In genomic region chr11:64003807-64004589, GRCh38 we compare ENCODE assay signal across 1 cellular context.
TF ChIP-seq lines count a peak whose summit lies in the region.

No MANE protein-coding gene starts in this region.

TF ChIP-seq in HepG2, 621 proteins besides CTCF, POLR2A, EP300 and RAD21:
- TF ChIP-seq, protein P1, sequence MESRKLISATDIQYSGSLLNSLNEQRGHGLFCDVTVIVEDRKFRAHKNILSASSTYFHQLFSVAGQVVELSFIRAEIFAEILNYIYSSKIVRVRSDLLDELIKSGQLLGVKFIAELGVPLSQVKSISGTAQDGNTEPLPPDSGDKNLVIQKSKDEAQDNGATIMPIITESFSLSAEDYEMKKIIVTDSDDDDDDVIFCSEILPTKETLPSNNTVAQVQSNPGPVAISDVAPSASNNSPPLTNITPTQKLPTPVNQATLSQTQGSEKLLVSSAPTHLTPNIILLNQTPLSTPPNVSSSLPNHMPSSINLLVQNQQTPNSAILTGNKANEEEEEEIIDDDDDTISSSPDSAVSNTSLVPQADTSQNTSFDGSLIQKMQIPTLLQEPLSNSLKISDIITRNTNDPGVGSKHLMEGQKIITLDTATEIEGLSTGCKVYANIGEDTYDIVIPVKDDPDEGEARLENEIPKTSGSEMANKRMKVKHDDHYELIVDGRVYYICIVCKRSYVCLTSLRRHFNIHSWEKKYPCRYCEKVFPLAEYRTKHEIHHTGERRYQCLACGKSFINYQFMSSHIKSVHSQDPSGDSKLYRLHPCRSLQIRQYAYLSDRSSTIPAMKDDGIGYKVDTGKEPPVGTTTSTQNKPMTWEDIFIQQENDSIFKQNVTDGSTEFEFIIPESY (CRISPR knock-in tag; IDR thresholded peaks at IDR 0.05), result peak; percentile 85
- no peak for TF ChIP-seq MAFF (IDR thresholded peaks at IDR 0.05; ENCODE audit: low read depth, low read length)
- TF ChIP-seq HNRNPL (IDR thresholded peaks at IDR 0.05; ENCODE audit: low read depth, low read length), result 0 out of 2 replicates have a peak, but pooled peaks have one; percentile 64
- no peak for TF ChIP-seq ZNF781 (CRISPR knock-in tag; IDR thresholded peaks at IDR 0.05; ENCODE audit: borderline replicate concordance, not compliant biosample characterization)
- peak; percentile 80 for TF ChIP-seq AGO2 (optimal IDR thresholded peaks at IDR 0.05; ENCODE audit: low read depth, low read length)
- TF ChIP-seq ZFP36L1 (CRISPR knock-in tag; IDR thresholded peaks at IDR 0.05), result no peak
- TF ChIP-seq, protein P2, sequence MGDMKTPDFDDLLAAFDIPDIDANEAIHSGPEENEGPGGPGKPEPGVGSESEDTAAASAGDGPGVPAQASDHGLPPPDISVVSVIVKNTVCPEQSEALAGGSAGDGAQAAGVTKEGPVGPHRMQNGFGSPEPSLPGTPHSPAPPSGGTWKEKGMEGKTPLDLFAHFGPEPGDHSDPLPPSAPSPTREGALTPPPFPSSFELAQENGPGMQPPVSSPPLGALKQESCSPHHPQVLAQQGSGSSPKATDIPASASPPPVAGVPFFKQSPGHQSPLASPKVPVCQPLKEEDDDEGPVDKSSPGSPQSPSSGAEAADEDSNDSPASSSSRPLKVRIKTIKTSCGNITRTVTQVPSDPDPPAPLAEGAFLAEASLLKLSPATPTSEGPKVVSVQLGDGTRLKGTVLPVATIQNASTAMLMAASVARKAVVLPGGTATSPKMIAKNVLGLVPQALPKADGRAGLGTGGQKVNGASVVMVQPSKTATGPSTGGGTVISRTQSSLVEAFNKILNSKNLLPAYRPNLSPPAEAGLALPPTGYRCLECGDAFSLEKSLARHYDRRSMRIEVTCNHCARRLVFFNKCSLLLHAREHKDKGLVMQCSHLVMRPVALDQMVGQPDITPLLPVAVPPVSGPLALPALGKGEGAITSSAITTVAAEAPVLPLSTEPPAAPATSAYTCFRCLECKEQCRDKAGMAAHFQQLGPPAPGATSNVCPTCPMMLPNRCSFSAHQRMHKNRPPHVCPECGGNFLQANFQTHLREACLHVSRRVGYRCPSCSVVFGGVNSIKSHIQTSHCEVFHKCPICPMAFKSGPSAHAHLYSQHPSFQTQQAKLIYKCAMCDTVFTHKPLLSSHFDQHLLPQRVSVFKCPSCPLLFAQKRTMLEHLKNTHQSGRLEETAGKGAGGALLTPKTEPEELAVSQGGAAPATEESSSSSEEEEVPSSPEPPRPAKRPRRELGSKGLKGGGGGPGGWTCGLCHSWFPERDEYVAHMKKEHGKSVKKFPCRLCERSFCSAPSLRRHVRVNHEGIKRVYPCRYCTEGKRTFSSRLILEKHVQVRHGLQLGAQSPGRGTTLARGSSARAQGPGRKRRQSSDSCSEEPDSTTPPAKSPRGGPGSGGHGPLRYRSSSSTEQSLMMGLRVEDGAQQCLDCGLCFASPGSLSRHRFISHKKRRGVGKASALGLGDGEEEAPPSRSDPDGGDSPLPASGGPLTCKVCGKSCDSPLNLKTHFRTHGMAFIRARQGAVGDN (CRISPR knock-in tag; IDR thresholded peaks at IDR 0.05), result 0 out of 2 replicates have a peak, but pooled peaks have one; percentile 11
- no peak for TF ChIP-seq ZNF101 (CRISPR knock-in tag; IDR thresholded peaks at IDR 0.05; ENCODE audit: borderline replicate concordance, low read depth)
- TF ChIP-seq KDM1A (CRISPR knock-in tag; IDR thresholded peaks at IDR 0.05), result no peak
TF ChIP-seq in HepG2: peak in this region for 4.
